11 cellular contexts compared by ENCODE assay signal in genomic region chr18:59477849-59478248, GRCh38.
"Had no signal": no experiment of that assay in that cellular context is flagged by ENCODE, and none has a peak within 500 bp of the region (broad histone marks: within the 10 kb centered on the region; RNA-seq: fewer than 3 reads in every experiment).

No MANE protein-coding gene starts in this region.

- H3K36me3 ChIP-seq: HAP-1 had no signal

- FAIRE-seq: H1, H54 had no signal

- H3K27ac ChIP-seq: GM23248 had no signal

- H3K4me3 Mint-ChIP-seq: GM23338, H9, HFFc6 had no signal

- H3K4me3 ChIP-seq: GM23248, GM23338, HAP-1 had no signal

- DNase-seq: GM23248, GOT3, H7, H9, HCEC 1CT, HFFc6 had no signal

- H3K9me3 ChIP-seq: HAP-1 had no signal

- ATAC-seq: GM23338, HCT116 had no signal

- H3K4me1 Mint-ChIP-seq: GM23338, H9 had no signal

- H3K9ac ChIP-seq: GM23248 had no signal

- H2AFZ ChIP-seq: GM23248, GM23338 had no signal

- H3K4me1 ChIP-seq: HAP-1 had no signal

- H3K9me3 Mint-ChIP-seq: GM23338, H9, HFFc6 had no signal

- H3K27ac Mint-ChIP-seq: GM23338, H9 had no signal

- H3K4me2 ChIP-seq: GM23338 had no signal
